In the genomic region with DNA sequence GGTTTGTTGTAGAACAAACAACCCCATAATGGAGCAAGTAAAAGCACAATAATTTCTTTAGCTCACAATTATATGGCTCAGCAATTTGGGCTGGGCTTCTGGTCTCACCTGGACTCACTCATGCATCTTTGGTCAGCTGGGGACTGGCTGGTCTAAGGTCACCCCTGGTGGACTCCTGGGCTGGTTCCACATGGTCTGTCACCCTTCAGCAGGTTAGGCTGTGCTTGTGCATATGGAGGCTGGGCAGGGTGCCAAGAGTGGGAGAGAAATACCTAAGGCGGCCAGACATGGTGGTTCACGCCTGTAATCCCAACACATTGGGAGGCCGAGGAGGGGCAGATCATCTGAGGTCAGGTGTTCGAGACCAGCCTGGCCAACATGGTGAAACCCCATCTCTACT, we compare ENCODE assay signal across 1 cellular context.
TF ChIP-seq lines count a peak whose summit lies in the region.

No MANE protein-coding gene starts in this region.

TF ChIP-seq in HepG2, 621 proteins besides CTCF, POLR2A, EP300 and RAD21 (continued from another document):
- TF ChIP-seq, protein P1, sequence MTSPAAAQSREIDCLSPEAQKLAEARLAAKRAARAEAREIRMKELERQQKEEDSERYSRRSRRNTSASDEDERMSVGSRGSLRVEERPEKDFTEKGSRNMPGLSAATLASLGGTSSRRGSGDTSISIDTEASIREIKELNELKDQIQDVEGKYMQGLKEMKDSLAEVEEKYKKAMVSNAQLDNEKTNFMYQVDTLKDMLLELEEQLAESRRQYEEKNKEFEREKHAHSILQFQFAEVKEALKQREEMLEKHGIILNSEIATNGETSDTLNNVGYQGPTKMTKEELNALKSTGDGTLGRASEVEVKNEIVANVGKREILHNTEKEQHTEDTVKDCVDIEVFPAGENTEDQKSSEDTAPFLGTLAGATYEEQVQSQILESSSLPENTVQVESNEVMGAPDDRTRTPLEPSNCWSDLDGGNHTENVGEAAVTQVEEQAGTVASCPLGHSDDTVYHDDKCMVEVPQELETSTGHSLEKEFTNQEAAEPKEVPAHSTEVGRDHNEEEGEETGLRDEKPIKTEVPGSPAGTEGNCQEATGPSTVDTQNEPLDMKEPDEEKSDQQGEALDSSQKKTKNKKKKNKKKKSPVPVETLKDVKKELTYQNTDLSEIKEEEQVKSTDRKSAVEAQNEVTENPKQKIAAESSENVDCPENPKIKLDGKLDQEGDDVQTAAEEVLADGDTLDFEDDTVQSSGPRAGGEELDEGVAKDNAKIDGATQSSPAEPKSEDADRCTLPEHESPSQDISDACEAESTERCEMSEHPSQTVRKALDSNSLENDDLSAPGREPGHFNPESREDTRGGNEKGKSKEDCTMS (CRISPR knock-in tag; conservative IDR thresholded peaks at IDR 0.05), result no peak
- TF ChIP-seq CAMTA2 (CRISPR knock-in tag; IDR thresholded peaks at IDR 0.05; ENCODE audit: borderline replicate concordance), result no peak
- TF ChIP-seq, protein P2, sequence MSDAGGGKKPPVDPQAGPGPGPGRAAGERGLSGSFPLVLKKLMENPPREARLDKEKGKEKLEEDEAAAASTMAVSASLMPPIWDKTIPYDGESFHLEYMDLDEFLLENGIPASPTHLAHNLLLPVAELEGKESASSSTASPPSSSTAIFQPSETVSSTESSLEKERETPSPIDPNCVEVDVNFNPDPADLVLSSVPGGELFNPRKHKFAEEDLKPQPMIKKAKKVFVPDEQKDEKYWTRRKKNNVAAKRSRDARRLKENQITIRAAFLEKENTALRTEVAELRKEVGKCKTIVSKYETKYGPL (CRISPR knock-in tag; IDR thresholded peaks at IDR 0.05), result no peak
- no peak for TF ChIP-seq NFYB (CRISPR knock-in tag; IDR thresholded peaks at IDR 0.05)
- TF ChIP-seq CCDC6 (CRISPR knock-in tag; IDR thresholded peaks at IDR 0.05), result no peak
- TF ChIP-seq, protein P3, sequence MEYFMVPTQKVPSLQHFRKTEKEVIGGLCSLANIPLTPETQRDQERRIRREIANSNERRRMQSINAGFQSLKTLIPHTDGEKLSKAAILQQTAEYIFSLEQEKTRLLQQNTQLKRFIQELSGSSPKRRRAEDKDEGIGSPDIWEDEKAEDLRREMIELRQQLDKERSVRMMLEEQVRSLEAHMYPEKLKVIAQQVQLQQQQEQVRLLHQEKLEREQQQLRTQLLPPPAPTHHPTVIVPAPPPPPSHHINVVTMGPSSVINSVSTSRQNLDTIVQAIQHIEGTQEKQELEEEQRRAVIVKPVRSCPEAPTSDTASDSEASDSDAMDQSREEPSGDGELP (IDR thresholded peaks at IDR 0.05; ENCODE audit: borderline replicate concordance, low read depth), result peak; percentile 50; the same call in 1 of the 2 replicates
- peak; percentile 39 for TF ChIP-seq ZNF460 (CRISPR knock-in tag; IDR thresholded peaks at IDR 0.05; ENCODE audit: borderline replicate concordance)
- TF ChIP-seq YEATS2 (CRISPR knock-in tag; IDR thresholded peaks at IDR 0.05; ENCODE audit: borderline replicate concordance), result no peak
- TF ChIP-seq HNF4A (CRISPR knock-in tag; IDR thresholded peaks at IDR 0.05), result peak; percentile 49; the same call in 1 of the 2 replicates
- TF ChIP-seq NR2F6 (IDR thresholded peaks at IDR 0.05), result no peak
- TF ChIP-seq NR2F6 (CRISPR knock-in tag; IDR thresholded peaks at IDR 0.05), result no peak
- TF ChIP-seq MAFK (conservative IDR thresholded peaks at IDR 0.05 in 1 of 2, IDR thresholded peaks at IDR 0.05 in 1 of 2; ENCODE audit: low read length in 2 of 2), result 0 out of 4 replicates have a peak, but pooled peaks of 1 of the 2 experiments have one; percentile 2
- no peak for TF ChIP-seq SOX13 (IDR thresholded peaks at IDR 0.05)
- TF ChIP-seq SOX13 (CRISPR knock-in tag; conservative IDR thresholded peaks at IDR 0.05 in 1 of 2, IDR thresholded peaks at IDR 0.05 in 1 of 2), result no peak
